ENCODE assay signal across 1 cellular context in the genomic region with DNA sequence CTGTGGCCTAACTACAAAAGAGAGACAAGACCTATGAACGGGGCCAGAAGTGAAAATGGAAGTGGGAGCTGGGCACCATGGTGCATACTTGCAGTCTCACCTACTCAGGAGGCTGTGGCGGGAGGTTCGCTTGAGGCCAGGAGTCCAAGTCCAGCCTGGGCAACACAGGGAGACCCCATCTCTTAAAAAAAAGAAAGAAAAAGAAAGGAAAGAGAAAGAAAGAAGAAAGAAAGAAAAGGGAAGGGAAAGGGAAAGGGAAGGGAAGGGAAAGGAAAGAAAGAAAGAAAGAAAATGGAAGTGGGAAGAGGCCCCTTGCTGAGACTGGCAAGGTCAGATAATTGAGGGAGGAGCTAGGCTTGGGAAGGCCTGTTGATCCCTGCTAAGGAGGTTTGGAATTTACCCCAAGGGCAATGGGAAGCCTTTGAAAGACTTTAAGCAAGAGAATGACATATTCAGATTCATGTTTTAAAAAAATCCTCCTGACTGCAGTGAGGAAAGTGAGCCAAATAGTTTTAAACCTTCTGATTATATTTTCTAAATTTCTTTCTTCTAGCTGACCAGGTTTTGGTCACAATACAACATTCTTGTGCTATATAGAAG.
TF ChIP-seq lines count a peak whose summit lies in the region.

No MANE protein-coding gene starts in this region.

TF ChIP-seq in GM23338, 12 proteins besides CTCF, POLR2A, EP300 and RAD21 (continued from another document):
- TF ChIP-seq, protein P1, sequence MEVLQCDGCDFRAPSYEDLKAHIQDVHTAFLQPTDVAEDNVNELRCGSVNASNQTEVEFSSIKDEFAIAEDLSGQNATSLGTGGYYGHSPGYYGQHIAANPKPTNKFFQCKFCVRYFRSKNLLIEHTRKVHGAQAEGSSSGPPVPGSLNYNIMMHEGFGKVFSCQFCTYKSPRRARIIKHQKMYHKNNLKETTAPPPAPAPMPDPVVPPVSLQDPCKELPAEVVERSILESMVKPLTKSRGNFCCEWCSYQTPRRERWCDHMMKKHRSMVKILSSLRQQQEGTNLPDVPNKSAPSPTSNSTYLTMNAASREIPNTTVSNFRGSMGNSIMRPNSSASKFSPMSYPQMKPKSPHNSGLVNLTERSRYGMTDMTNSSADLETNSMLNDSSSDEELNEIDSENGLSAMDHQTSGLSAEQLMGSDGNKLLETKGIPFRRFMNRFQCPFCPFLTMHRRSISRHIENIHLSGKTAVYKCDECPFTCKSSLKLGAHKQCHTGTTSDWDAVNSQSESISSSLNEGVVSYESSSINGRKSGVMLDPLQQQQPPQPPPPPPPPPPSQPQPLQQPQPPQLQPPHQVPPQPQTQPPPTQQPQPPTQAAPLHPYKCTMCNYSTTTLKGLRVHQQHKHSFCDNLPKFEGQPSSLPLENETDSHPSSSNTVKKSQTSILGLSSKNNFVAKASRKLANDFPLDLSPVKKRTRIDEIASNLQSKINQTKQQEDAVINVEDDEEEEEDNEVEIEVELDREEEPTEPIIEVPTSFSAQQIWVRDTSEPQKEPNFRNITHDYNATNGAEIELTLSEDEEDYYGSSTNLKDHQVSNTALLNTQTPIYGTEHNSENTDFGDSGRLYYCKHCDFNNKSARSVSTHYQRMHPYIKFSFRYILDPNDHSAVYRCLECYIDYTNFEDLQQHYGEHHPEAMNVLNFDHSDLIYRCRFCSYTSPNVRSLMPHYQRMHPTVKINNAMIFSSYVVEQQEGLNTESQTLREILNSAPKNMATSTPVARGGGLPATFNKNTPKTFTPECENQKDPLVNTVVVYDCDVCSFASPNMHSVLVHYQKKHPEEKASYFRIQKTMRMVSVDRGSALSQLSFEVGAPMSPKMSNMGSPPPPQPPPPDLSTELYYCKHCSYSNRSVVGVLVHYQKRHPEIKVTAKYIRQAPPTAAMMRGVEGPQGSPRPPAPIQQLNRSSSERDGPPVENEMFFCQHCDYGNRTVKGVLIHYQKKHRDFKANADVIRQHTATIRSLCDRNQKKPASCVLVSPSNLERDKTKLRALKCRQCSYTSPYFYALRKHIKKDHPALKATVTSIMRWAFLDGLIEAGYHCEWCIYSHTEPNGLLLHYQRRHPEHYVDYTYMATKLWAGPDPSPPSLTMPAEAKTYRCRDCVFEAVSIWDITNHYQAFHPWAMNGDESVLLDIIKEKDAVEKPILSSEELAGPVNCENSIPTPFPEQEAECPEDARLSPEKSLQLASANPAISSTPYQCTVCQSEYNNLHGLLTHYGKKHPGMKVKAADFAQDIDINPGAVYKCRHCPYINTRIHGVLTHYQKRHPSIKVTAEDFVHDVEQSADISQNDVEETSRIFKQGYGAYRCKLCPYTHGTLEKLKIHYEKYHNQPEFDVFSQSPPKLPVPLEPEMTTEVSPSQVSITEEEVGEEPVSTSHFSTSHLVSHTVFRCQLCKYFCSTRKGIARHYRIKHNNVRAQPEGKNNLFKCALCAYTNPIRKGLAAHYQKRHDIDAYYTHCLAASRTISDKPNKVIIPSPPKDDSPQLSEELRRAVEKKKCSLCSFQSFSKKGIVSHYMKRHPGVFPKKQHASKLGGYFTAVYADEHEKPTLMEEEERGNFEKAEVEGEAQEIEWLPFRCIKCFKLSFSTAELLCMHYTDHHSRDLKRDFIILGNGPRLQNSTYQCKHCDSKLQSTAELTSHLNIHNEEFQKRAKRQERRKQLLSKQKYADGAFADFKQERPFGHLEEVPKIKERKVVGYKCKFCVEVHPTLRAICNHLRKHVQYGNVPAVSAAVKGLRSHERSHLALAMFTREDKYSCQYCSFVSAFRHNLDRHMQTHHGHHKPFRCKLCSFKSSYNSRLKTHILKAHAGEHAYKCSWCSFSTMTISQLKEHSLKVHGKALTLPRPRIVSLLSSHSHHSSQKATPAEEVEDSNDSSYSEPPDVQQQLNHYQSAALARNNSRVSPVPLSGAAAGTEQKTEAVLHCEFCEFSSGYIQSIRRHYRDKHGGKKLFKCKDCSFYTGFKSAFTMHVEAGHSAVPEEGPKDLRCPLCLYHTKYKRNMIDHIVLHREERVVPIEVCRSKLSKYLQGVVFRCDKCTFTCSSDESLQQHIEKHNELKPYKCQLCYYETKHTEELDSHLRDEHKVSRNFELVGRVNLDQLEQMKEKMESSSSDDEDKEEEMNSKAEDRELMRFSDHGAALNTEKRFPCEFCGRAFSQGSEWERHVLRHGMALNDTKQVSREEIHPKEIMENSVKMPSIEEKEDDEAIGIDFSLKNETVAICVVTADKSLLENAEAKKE (CRISPR knock-in tag; IDR thresholded peaks at IDR 0.05) = no peak
- TF ChIP-seq STAT1 (IDR thresholded peaks at IDR 0.05; ENCODE audit: unreplicated experiment) (no peak), JUNB (IDR thresholded peaks at IDR 0.05; ENCODE audit: unreplicated experiment) (no peak), CREB1 (CRISPR knock-in tag; IDR thresholded peaks at IDR 0.05; ENCODE audit: low read depth) (no peak)
- TF ChIP-seq, protein P2, sequence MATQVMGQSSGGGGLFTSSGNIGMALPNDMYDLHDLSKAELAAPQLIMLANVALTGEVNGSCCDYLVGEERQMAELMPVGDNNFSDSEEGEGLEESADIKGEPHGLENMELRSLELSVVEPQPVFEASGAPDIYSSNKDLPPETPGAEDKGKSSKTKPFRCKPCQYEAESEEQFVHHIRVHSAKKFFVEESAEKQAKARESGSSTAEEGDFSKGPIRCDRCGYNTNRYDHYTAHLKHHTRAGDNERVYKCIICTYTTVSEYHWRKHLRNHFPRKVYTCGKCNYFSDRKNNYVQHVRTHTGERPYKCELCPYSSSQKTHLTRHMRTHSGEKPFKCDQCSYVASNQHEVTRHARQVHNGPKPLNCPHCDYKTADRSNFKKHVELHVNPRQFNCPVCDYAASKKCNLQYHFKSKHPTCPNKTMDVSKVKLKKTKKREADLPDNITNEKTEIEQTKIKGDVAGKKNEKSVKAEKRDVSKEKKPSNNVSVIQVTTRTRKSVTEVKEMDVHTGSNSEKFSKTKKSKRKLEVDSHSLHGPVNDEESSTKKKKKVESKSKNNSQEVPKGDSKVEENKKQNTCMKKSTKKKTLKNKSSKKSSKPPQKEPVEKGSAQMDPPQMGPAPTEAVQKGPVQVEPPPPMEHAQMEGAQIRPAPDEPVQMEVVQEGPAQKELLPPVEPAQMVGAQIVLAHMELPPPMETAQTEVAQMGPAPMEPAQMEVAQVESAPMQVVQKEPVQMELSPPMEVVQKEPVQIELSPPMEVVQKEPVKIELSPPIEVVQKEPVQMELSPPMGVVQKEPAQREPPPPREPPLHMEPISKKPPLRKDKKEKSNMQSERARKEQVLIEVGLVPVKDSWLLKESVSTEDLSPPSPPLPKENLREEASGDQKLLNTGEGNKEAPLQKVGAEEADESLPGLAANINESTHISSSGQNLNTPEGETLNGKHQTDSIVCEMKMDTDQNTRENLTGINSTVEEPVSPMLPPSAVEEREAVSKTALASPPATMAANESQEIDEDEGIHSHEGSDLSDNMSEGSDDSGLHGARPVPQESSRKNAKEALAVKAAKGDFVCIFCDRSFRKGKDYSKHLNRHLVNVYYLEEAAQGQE (IDR thresholded peaks at IDR 0.05; ENCODE audit: unreplicated experiment) = no peak
- TF ChIP-seq, protein P3, sequence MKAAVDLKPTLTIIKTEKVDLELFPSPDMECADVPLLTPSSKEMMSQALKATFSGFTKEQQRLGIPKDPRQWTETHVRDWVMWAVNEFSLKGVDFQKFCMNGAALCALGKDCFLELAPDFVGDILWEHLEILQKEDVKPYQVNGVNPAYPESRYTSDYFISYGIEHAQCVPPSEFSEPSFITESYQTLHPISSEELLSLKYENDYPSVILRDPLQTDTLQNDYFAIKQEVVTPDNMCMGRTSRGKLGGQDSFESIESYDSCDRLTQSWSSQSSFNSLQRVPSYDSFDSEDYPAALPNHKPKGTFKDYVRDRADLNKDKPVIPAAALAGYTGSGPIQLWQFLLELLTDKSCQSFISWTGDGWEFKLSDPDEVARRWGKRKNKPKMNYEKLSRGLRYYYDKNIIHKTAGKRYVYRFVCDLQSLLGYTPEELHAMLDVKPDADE (IDR thresholded peaks at IDR 0.05) = no peak
TF ChIP-seq in GM23338: peak in this region for 0.
